32 cellular contexts compared by ENCODE assay signal in genomic region chr1:36793452-36793851, GRCh38.
"Had no signal": no experiment of that assay in that cellular context is flagged by ENCODE, and none has a peak within 500 bp of the region (broad histone marks: within the 10 kb centered on the region; RNA-seq: fewer than 3 reads in every experiment).

No MANE protein-coding gene starts in this region.

- DNase-seq: MG63, MM.1S, MV-4-11, NCI-H1048, NCI-H1092, NCI-H1092 treated with DMSO at 0.1 percent for 48 hours, NCI-H1105, NCI-H1105 treated with DMSO at 0.1 percent for 48 hours, NCI-H1417, NCI-H1417 treated with DMSO at 0.1 percent for 48 hours, NCI-H1436, NCI-H1436 treated with DMSO at 0.1 percent for 48 hours, NCI-H146, NCI-H1694, NCI-H1694 treated with DMSO at 0.1 percent for 48 hours, NCI-H187, NCI-H187 treated with DMSO at 0.1 percent for 48 hours, NCI-H1930, NCI-H2081, NCI-H2081 treated with DMSO at 0.1 percent for 48 hours, NCI-H2107, NCI-H2171, NCI-H2171 treated with DMSO at 0.1 percent for 48 hours, NCI-H2227 treated with DMSO at 0.1 percent for 48 hours, NCI-H226, NCI-H345, NCI-H446 treated with DMSO at 0.1 percent for 48 hours, NCI-H510A, NCI-H510A treated with DMSO at 0.1 percent for 48 hours, NCI-H524, NCI-H524 treated with DMSO at 0.1 percent for 48 hours, NCI-H526 had no signal

- H3K9me3 ChIP-seq: MG63 had no signal

- H3K36me3 ChIP-seq: MG63 had no signal

- H3K4me3 ChIP-seq: MG63 had no signal

- H3K27me3 ChIP-seq: MG63 had no signal
